Comparison of ENCODE assay signal across 19 cellular contexts in genomic region chr7:139060838-139061237, GRCh38. TPM values are rescaled to one million over a fixed set of nuclear protein-coding genes. Genes with fewer than 3 reads are reported as not detected.
A peak's percentile ranks its signal among the peaks of the same experiment; 100 is the strongest.
DNase-seq lines count a peak whose midpoint lies in the region; ATAC-seq and TF ChIP-seq lines count a peak whose summit lies in the region.
"Had no signal": no experiment of that assay in that cellular context is flagged by ENCODE, and none has a peak within 500 bp of the region (broad histone marks: within the 10 kb centered on the region; RNA-seq: fewer than 3 reads in every experiment).

No MANE protein-coding gene starts in this region.

- no peak overlapping the region for H3K4me3 Mint-ChIP-seq in T-helper 2 cell treated with Interferon-gamma antibody and Interleukin-4, amounts not matched to agents 5 μg/mL and 100 μg/mL, for 36 hours
- no peak overlapping the region for H3K4me3 Mint-ChIP-seq in CD8-positive, alpha-beta memory T cell
- H3K4me3 Mint-ChIP-seq in activated naive CD8-positive, alpha-beta T cell treated with anti-CD3 and anti-CD28 coated beads, Interleukin-2, amount 10 ng/mL, durations not matched to agents 7 days and 5 days, result no peak overlapping the region
- H3K4me3 Mint-ChIP-seq in naive B cell, result no peak overlapping the region
- H3K4me3 Mint-ChIP-seq: dendritic cell treated with granulocyte-macrophage colony-stimulating factor and Interleukin-4, amounts not matched to agents 40 ng/mL and 50 ng/mL, for 4 days had no signal

- POLR2A ChIA-PET in CD8-positive, alpha-beta memory T cell (lab: Charles Lee), result no interaction called here
- POLR2A ChIA-PET in activated naive CD8-positive, alpha-beta T cell treated with anti-CD3 and anti-CD28 coated beads, Interleukin-2, amount 10 ng/mL, durations not matched to agents 7 days and 5 days (lab: Charles Lee), result interaction anchor here (1.4 kb wide), 1 partner anchor 19 kb away, joined by 4 read pairs; no protein-coding TSS in a partner anchor
- POLR2A ChIA-PET in A673 (lab: Charles Lee; ENCODE audit: low non-redundant PET), result no interaction called here

- CTCF ChIA-PET in CD8-positive, alpha-beta memory T cell (lab: Charles Lee), result interaction anchor here (1.0 to 4.0 kb wide), 4 partner anchors 9 to 68 kb away, joined by 3 to 16 read pairs (median 7); no protein-coding TSS in a partner anchor
- CTCF ChIA-PET in A673 (lab: Charles Lee), result no interaction called here

- DNase-seq in T-helper 2 cell treated with Interferon-gamma antibody and Interleukin-4, amounts not matched to agents 5 μg/mL and 100 μg/mL, for 36 hours (ENCODE audit: low spot score), result no peak
- DNase-seq in T-helper 2 cell (no peak), naive B cell (no peak), HPDE6-E6E7 (ENCODE audit: extremely low spot score) (no peak), A673 (ENCODE audit: low spot score) (no peak)
- no peak for DNase-seq in CD8-positive, alpha-beta memory T cell
- no peak for DNase-seq in activated naive CD8-positive, alpha-beta T cell treated with anti-CD3 and anti-CD28 coated beads, Interleukin-2, amount 10 ng/mL, durations not matched to agents 7 days and 5 days
- DNase-seq: 8988T; body of pancreas; hippocampal formation; Karpas-422; NCI-H1417 treated with DMSO at 0.1 percent for 48 hours; NCI-H226; NK-92 treated with Interleukin-12 subunit alpha and Interleukin-12 subunit beta, amount 100 ng/mL, for 24 hours had no signal

- H3K9me3 Mint-ChIP-seq in T-helper 2 cell treated with Interferon-gamma antibody and Interleukin-4, amounts not matched to agents 5 μg/mL and 100 μg/mL, for 36 hours, result no peaks in the 10 kb centered on the region
- no peaks in the 10 kb centered on the region for H3K9me3 Mint-ChIP-seq in CD8-positive, alpha-beta memory T cell
- no peaks in the 10 kb centered on the region for H3K9me3 Mint-ChIP-seq in activated naive CD8-positive, alpha-beta T cell treated with anti-CD3 and anti-CD28 coated beads, Interleukin-2, amount 10 ng/mL, durations not matched to agents 7 days and 5 days
- no peaks in the 10 kb centered on the region for H3K9me3 Mint-ChIP-seq in naive B cell
- H3K9me3 Mint-ChIP-seq: dendritic cell treated with granulocyte-macrophage colony-stimulating factor and Interleukin-4, amounts not matched to agents 40 ng/mL and 50 ng/mL, for 4 days had no signal

- no TSS peak for BruUV-seq in A673 (replicated peaks; lab: Mats Ljungman, UMichigan)

- no peaks in the 10 kb centered on the region for H3K27me3 Mint-ChIP-seq in T-helper 2 cell treated with Interferon-gamma antibody and Interleukin-4, amounts not matched to agents 5 μg/mL and 100 μg/mL, for 36 hours (ENCODE audit: low read depth)
- peaks cover 0 to 3% of the 10 kb centered on the region in 2 donors for H3K27me3 Mint-ChIP-seq in CD8-positive, alpha-beta memory T cell
- no peaks in the 10 kb centered on the region for H3K27me3 Mint-ChIP-seq in activated naive CD8-positive, alpha-beta T cell treated with anti-CD3 and anti-CD28 coated beads, Interleukin-2, amount 10 ng/mL, durations not matched to agents 7 days and 5 days
- no peaks in the 10 kb centered on the region for H3K27me3 Mint-ChIP-seq in naive B cell
- H3K27me3 Mint-ChIP-seq: dendritic cell treated with granulocyte-macrophage colony-stimulating factor and Interleukin-4, amounts not matched to agents 40 ng/mL and 50 ng/mL, for 4 days had no signal

- TF ChIP-seq CTCF in A673 (conservative IDR thresholded peaks at IDR 0.05; ENCODE audit: low read depth, low read length), result no peak

- no peak for ATAC-seq in activated naive CD8-positive, alpha-beta T cell treated with anti-CD3 and anti-CD28 coated beads, Interleukin-2, amount 10 ng/mL, durations not matched to agents 7 days and 5 days (ENCODE audit: low read depth)
- ATAC-seq in naive B cell (ENCODE audit: low read depth in 2 of 2) (no peak), HG02798 (IDR thresholded peaks at IDR 0.05; ENCODE audit: poor library complexity, unreplicated experiment) (no peak)
- ATAC-seq: body of pancreas, esophagus mucosa, left lobe of liver had no signal

- peaks cover 79% of the 10 kb centered on the region for H3K36me3 Mint-ChIP-seq in T-helper 2 cell treated with Interferon-gamma antibody and Interleukin-4, amounts not matched to agents 5 μg/mL and 100 μg/mL, for 36 hours (ENCODE audit: low read depth)
- peaks cover 20 to 89% (median 38%) of the 10 kb centered on the region in 3 donors for H3K36me3 Mint-ChIP-seq in CD8-positive, alpha-beta memory T cell
- H3K36me3 Mint-ChIP-seq in activated naive CD8-positive, alpha-beta T cell treated with anti-CD3 and anti-CD28 coated beads, Interleukin-2, amount 10 ng/mL, durations not matched to agents 7 days and 5 days, result peaks cover 54% of the 10 kb centered on the region
- H3K36me3 Mint-ChIP-seq in naive B cell, result peaks cover 16 to 31% of the 10 kb centered on the region in 2 donors

- H3K27me3 ChIP-seq in CD8-positive, alpha-beta memory T cell (ENCODE audit: insufficient read depth, low read length, poor library complexity, severe bottlenecking), result no peaks in the 10 kb centered on the region
- H3K27me3 ChIP-seq in A673 (replicated peaks; ENCODE audit: insufficient read depth, low read depth, low read length, poor library complexity), result no peaks in the 10 kb centered on the region
- H3K27me3 ChIP-seq: body of pancreas had no signal

- intact Hi-C loops in A673 (cut with micrococcal nuclease; ENCODE audit: unreplicated experiment), result no loop called here

- H3K4me3 ChIP-seq in CD8-positive, alpha-beta memory T cell (ENCODE audit: low read length), result no peak overlapping the region
- no peak overlapping the region for H3K4me3 ChIP-seq in A673 (ENCODE audit: low read depth, low read length, poor library complexity, severe bottlenecking)
- H3K4me3 ChIP-seq: body of pancreas had no signal

- H3K9me3 ChIP-seq in CD8-positive, alpha-beta memory T cell (ENCODE audit: low read length), result no peaks in the 10 kb centered on the region
- H3K9me3 ChIP-seq in A673 (ENCODE audit: low read depth, low read length, poor library complexity, severe bottlenecking), result no peaks in the 10 kb centered on the region
- H3K9me3 ChIP-seq: body of pancreas had no signal

- H3K4me1 ChIP-seq in CD8-positive, alpha-beta memory T cell (ENCODE audit: insufficient read depth, low read length), result peaks cover 16% of the 10 kb centered on the region
- H3K4me1 ChIP-seq in A673 (ENCODE audit: insufficient read depth, low read length, poor library complexity, severe bottlenecking), result peaks cover 6% of the 10 kb centered on the region
- H3K4me1 ChIP-seq: body of pancreas had no signal

- H3K27ac Mint-ChIP-seq in T-helper 2 cell treated with Interferon-gamma antibody and Interleukin-4, amounts not matched to agents 5 μg/mL and 100 μg/mL, for 36 hours, result peak overlapping the region; percentile 63
- H3K27ac Mint-ChIP-seq in CD8-positive, alpha-beta memory T cell, result peak overlapping the region; percentile 34 to 91 (median 66)
- H3K27ac Mint-ChIP-seq in activated naive CD8-positive, alpha-beta T cell treated with anti-CD3 and anti-CD28 coated beads, Interleukin-2, amount 10 ng/mL, durations not matched to agents 7 days and 5 days, result peak overlapping the region; percentile 16
- H3K27ac Mint-ChIP-seq in naive B cell, result peak overlapping the region in 4 of 6 donors; percentile 28 to 71 (median 49)
- H3K27ac Mint-ChIP-seq: dendritic cell treated with granulocyte-macrophage colony-stimulating factor and Interleukin-4, amounts not matched to agents 40 ng/mL and 50 ng/mL, for 4 days had no signal

- no peak overlapping the region for H3K27ac ChIP-seq in CD8-positive, alpha-beta memory T cell (ENCODE audit: low read depth, low read length)
- H3K27ac ChIP-seq in A673 (ENCODE audit: low read depth, low read length, poor library complexity, severe bottlenecking), result no peak overlapping the region
- H3K27ac ChIP-seq: body of pancreas, RWPE1 had no signal

- H3K36me3 ChIP-seq in CD8-positive, alpha-beta memory T cell (ENCODE audit: insufficient read depth, low read length), result peaks cover 79% of the 10 kb centered on the region
- H3K36me3 ChIP-seq in A673 (ENCODE audit: insufficient read depth, low read length, poor library complexity, severe bottlenecking), result no peaks in the 10 kb centered on the region

- H3K4me1 Mint-ChIP-seq in T-helper 2 cell treated with Interferon-gamma antibody and Interleukin-4, amounts not matched to agents 5 μg/mL and 100 μg/mL, for 36 hours (ENCODE audit: low read depth), result peaks cover 61% of the 10 kb centered on the region
- peaks cover 48 to 82% (median 52%) of the 10 kb centered on the region in 3 donors for H3K4me1 Mint-ChIP-seq in CD8-positive, alpha-beta memory T cell
- H3K4me1 Mint-ChIP-seq in activated naive CD8-positive, alpha-beta T cell treated with anti-CD3 and anti-CD28 coated beads, Interleukin-2, amount 10 ng/mL, durations not matched to agents 7 days and 5 days, result peaks cover 41% of the 10 kb centered on the region
- H3K4me1 Mint-ChIP-seq in naive B cell, result peaks cover 5 to 21% (median 7%) of the 10 kb centered on the region in 3 donors

RNA-seq across cellular contexts. Expression of gene ZC3HAV1L, which starts 25.0 kb away (rescaled TPM):
- 10 to 100 TPM; 12.6 to 13.6 TPM for total RNA-seq in CD8-positive, alpha-beta memory T cell
- polyA plus RNA-seq in CD8-positive, alpha-beta memory T cell, result 1.1 TPM
- 10 to 100 TPM; 15.6 to 17.4 TPM for total RNA-seq in activated naive CD8-positive, alpha-beta T cell treated with anti-CD3 and anti-CD28 coated beads, Interleukin-2, amount 10 ng/mL, durations not matched to agents 7 days and 5 days
- under 1 TPM in 1 of 6 donors, not detected in 5; 0.18 TPM for polyA plus RNA-seq in naive B cell (ENCODE audit: low read depth in 6 of 6)
- 35.3 and 36.5 TPM in 2 replicates for total RNA-seq in A673 (2021)

RNA-seq across cellular contexts. Expression of gene ZC3HAV1, which starts 48.7 kb away (rescaled TPM):
- 10 to 100 TPM; 89.9 to 92.8 TPM for total RNA-seq in CD8-positive, alpha-beta memory T cell
- polyA plus RNA-seq in CD8-positive, alpha-beta memory T cell, result 153 TPM
- total RNA-seq in activated naive CD8-positive, alpha-beta T cell treated with anti-CD3 and anti-CD28 coated beads, Interleukin-2, amount 10 ng/mL, durations not matched to agents 7 days and 5 days, result 100 to 1,000 TPM; 136 TPM
- polyA plus RNA-seq in naive B cell (ENCODE audit: low read depth in 6 of 6), result 100 to 1,000 TPM in 3 of 6 donors, 10 to 100 TPM in 3; 64.8 to 129 (median 99.7) TPM
- 16.9 and 17.2 TPM in 2 replicates for total RNA-seq in A673 (2021)

Comparison
In these comparisons a context has a peak if more than half of its experiments do, and no peak if none do; other contexts are left out.
1. H3K27ac Mint-ChIP-seq: peak in every context shown above with its lines; median percentile 66 in CD8-positive, alpha-beta memory T cell; 63 in T-helper 2 cell treated with Interferon-gamma antibody and Interleukin-4, amounts not matched to agents 5 μg/mL and 100 μg/mL, for 36 hours; 49 in naive B cell; 16 in activated naive CD8-positive, alpha-beta T cell treated with anti-CD3 and anti-CD28 coated beads, Interleukin-2, amount 10 ng/mL, durations not matched to agents 7 days and 5 days.